Comparison of ENCODE assay signal across 11 cellular contexts in genomic region chr3:188207941-188208750, GRCh38. TPM values are rescaled to one million over a fixed set of nuclear protein-coding genes. Genes with fewer than 3 reads are reported as not detected.
A peak's percentile ranks its signal among the peaks of the same experiment; 100 is the strongest.
DNase-seq lines count a peak whose midpoint lies in the region; ATAC-seq and TF ChIP-seq lines count a peak whose summit lies in the region.
"Had no signal": no experiment of that assay in that cellular context is flagged by ENCODE, and none has a peak within 500 bp of the region (broad histone marks: within the 10 kb centered on the region; RNA-seq: fewer than 3 reads in every experiment).

No MANE protein-coding gene starts in this region.

- TF ChIP-seq CTCF in HFFc6 (IDR thresholded peaks at IDR 0.05), result no peak

- H3K27me3 ChIP-seq in skeletal muscle tissue (ENCODE audit: control insufficient read depth in 3 of 3, insufficient read depth in 3 of 3, low read length in 3 of 3), result no peaks in the 10 kb centered on the region

- H3K27ac ChIP-seq in skeletal muscle tissue (ENCODE audit: low read depth, low read length), result peak overlapping the region; percentile 16

- no peak overlapping the region for H3K4me3 ChIP-seq in skeletal muscle tissue (ENCODE audit: low read length in 3 of 3)

- no peaks in the 10 kb centered on the region for H3K36me3 ChIP-seq in skeletal muscle tissue (ENCODE audit: control insufficient read depth in 3 of 3, insufficient read depth in 3 of 3, low read length in 3 of 3)

- H3K4me1 ChIP-seq in skeletal muscle tissue (ENCODE audit: control insufficient read depth in 3 of 3, insufficient read depth in 3 of 3, low read length in 3 of 3), result peaks cover 11 to 22% (median 16%) of the 10 kb centered on the region in 3 donors

- DNase-seq in HFFc6, result no peak
- DNase-seq in cerebellar cortex (ENCODE audit: low spot score), result peak; percentile 50
- DNase-seq in iris pigment epithelial cell (ENCODE audit: low read depth), result peak; percentile 20
- DNase-seq in activated naive CD4-positive, alpha-beta T cell treated with anti-CD3 and anti-CD28 coated beads, Interleukin-2, amount 50 U/mL, for 72 hours (ENCODE audit: low spot score in 2 of 2), result no peak
- DNase-seq in SW 1271 (lab: John Stamatoyannopoulos, UW), result no peak
- DNase-seq in H4 (ENCODE audit: low spot score), result no peak
- DNase-seq: COR-L47, NCI-H2029 treated with DMSO at 0.1 percent for 48 hours had no signal

- no peak overlapping the region for H3K9ac ChIP-seq in skeletal muscle tissue (ENCODE audit: low read depth in 1 of 3, low read length in 3 of 3)

- H3K27ac Mint-ChIP-seq in HFFc6, result peak overlapping the region; percentile 82
- H3K27ac Mint-ChIP-seq in activated naive CD4-positive, alpha-beta T cell treated with anti-CD3 and anti-CD28 coated beads, Interleukin-2, amount 50 U/mL, for 72 hours, result peak overlapping the region in 1 of 2 donors; percentile 4
- H3K27ac Mint-ChIP-seq: activated naive CD4-positive, alpha-beta T cell treated with anti-CD3 and anti-CD28 coated beads, Interleukin-2, amount 50 U/mL, for 24 hours had no signal

- no peak for ATAC-seq in activated naive CD4-positive, alpha-beta T cell treated with anti-CD3 and anti-CD28 coated beads, Interleukin-2, amount 50 U/mL, for 72 hours
- ATAC-seq in HG03565 (IDR thresholded peaks at IDR 0.05; ENCODE audit: unreplicated experiment), result no peak

- no peaks in the 10 kb centered on the region for H3K9me3 Mint-ChIP-seq in HFFc6
- H3K9me3 Mint-ChIP-seq in activated naive CD4-positive, alpha-beta T cell treated with anti-CD3 and anti-CD28 coated beads, Interleukin-2, amount 50 U/mL, for 72 hours, result peaks cover 0 to 4% of the 10 kb centered on the region in 2 donors
- H3K9me3 Mint-ChIP-seq: activated naive CD4-positive, alpha-beta T cell treated with anti-CD3 and anti-CD28 coated beads, Interleukin-2, amount 50 U/mL, for 24 hours had no signal

- H3K4me1 Mint-ChIP-seq in HFFc6 (ENCODE audit: low read depth), result peaks cover 82% of the 10 kb centered on the region

- H3K4me3 Mint-ChIP-seq in HFFc6, result peak overlapping the region; percentile 15; the same call in 1 of the 2 replicates
- H3K4me3 Mint-ChIP-seq: activated naive CD4-positive, alpha-beta T cell treated with anti-CD3 and anti-CD28 coated beads, Interleukin-2, amount 50 U/mL, for 24 hours had no signal

- H3K36me3 Mint-ChIP-seq in HFFc6 (ENCODE audit: low read depth), result peaks cover 39% of the 10 kb centered on the region
- H3K36me3 Mint-ChIP-seq in activated naive CD4-positive, alpha-beta T cell treated with anti-CD3 and anti-CD28 coated beads, Interleukin-2, amount 50 U/mL, for 72 hours, result peaks cover 4 to 29% of the 10 kb centered on the region in 2 donors

- no peaks in the 10 kb centered on the region for H3K27me3 Mint-ChIP-seq in HFFc6 (ENCODE audit: insufficient read depth)
- H3K27me3 Mint-ChIP-seq: activated naive CD4-positive, alpha-beta T cell treated with anti-CD3 and anti-CD28 coated beads, Interleukin-2, amount 50 U/mL, for 24 hours had no signal

- H3K9me3 ChIP-seq in skeletal muscle tissue (ENCODE audit: control insufficient read depth in 3 of 3, low read length in 3 of 3), result no peaks in the 10 kb centered on the region

RNA-seq across cellular contexts. Expression of gene LPP, which starts 54.2 kb away (rescaled TPM):
- total RNA-seq in HFFc6 (2021; fragmentation: NEBNext Ultra II Directional; extraction: Animal tissue kit (Norgen Biotek cat#: 25700)), result 100 to 1,000 TPM in 4 of 6 experiments, 10 to 100 TPM in 2; 84.1 to 121 (median 102) TPM
- 28.2 TPM for total RNA-seq in skeletal muscle tissue
- total RNA-seq in activated naive CD4-positive, alpha-beta T cell treated with anti-CD3 and anti-CD28 coated beads, Interleukin-2, amount 50 U/mL, for 72 hours, result 10 to 100 TPM; 52.7 to 53.4 TPM
- 13.5 and 28.3 TPM in 2 replicates for total RNA-seq in H4 (2014; rRNA removed; shearing (Covaris generic))

Comparison
In these comparisons a context has a peak if more than half of its experiments do, and no peak if none do; other contexts are left out.
1. DNase-seq: peak in cerebellar cortex (single experiment) and iris pigment epithelial cell (single experiment); none in HFFc6 (single experiment), activated naive CD4-positive, alpha-beta T cell treated with anti-CD3 and anti-CD28 coated beads, Interleukin-2, amount 50 U/mL, for 72 hours (0 of 2), SW 1271 (0 of 2) and H4 (single experiment).